18 cellular contexts compared by ENCODE assay signal in the genomic region with DNA sequence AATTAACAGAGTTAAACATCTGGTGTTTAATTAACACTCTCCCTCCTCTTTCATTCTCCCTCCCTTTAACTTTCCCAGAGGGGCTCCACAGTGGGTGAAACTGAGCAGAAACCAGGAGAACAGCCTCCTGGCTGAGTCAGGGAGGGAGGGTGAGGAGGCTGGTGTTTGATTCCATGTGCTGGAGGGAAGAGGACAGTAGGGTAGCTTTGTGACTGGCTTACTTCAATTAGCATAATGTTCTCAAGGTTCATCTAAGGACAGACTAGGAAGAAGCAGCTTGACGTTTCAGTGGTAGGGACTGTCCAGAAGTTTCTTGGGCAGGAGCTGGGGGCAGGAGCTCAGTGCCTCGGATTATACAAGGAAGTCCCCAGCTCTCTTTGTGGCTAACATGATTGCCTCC.
DNase-seq lines count a peak whose midpoint lies in the region; ATAC-seq and TF ChIP-seq lines count a peak whose summit lies in the region.
"Had no signal": no experiment of that assay in that cellular context is flagged by ENCODE, and none has a peak within 500 bp of the region (broad histone marks: within the 10 kb centered on the region; RNA-seq: fewer than 3 reads in every experiment).

No MANE protein-coding gene starts in this region.

- POLR2A ChIA-PET in SK-N-SH (lab: Yijun Ruan, JAX) (interaction anchor here (0.5 kb wide), 1 partner anchor 92 kb away, joined by 3 read pairs; no protein-coding TSS in a partner anchor), GM10248 (lab: Yijun Ruan, JAX) (no interaction called here)

- TF ChIP-seq EP300 in SK-N-SH (IDR thresholded peaks at IDR 0.05; ENCODE audit: borderline replicate concordance in 1 of 2, low read depth in 1 of 2, low read length in 1 of 2) = no peak

- H3K4me1 Mint-ChIP-seq in brain (peaks cover 58% of the 10 kb centered on the region), neural progenitor cell (peaks cover 11% of the 10 kb centered on the region), type B pancreatic cell (ENCODE audit: unreplicated experiment) (peaks cover 5% of the 10 kb centered on the region)

- H3K4me3 Mint-ChIP-seq in brain (peak overlapping the region in 1 of 5 experiments; percentile 46), neural progenitor cell (no peak overlapping the region), type B pancreatic cell (no peak overlapping the region)
- H3K4me3 Mint-ChIP-seq: CD8-positive, alpha-beta T cell had no signal

- H3K4me3 ChIP-seq in SK-N-SH (ENCODE audit: low read depth in 2 of 2, low read length in 1 of 2) = no peak overlapping the region
- no peak overlapping the region for H3K4me3 ChIP-seq in neural progenitor cell
- H3K4me3 ChIP-seq: BLaER1, SJCRH30 had no signal

- H3F3A ChIP-seq in SK-N-SH (replicated peaks; ENCODE audit: insufficient read depth) (no peaks in the 10 kb centered on the region), neural progenitor cell (ENCODE audit: low read depth) (peaks cover 10% of the 10 kb centered on the region)

- peak overlapping the region in 3 of 5 experiments; percentile 66 to 86 (median 80) for H3K27ac Mint-ChIP-seq in brain
- H3K27ac Mint-ChIP-seq in neural progenitor cell = no peak overlapping the region
- no peak overlapping the region for H3K27ac Mint-ChIP-seq in type B pancreatic cell
- H3K27ac Mint-ChIP-seq: CD8-positive, alpha-beta T cell had no signal

- H3K36me3 Mint-ChIP-seq in brain (peaks cover 32% of the 10 kb centered on the region), neural progenitor cell (peaks cover 7% of the 10 kb centered on the region), type B pancreatic cell (peaks cover 4% of the 10 kb centered on the region)
- H3K36me3 Mint-ChIP-seq: CD8-positive, alpha-beta T cell had no signal

- no peaks in the 10 kb centered on the region for H3K36me3 ChIP-seq in SK-N-SH (replicated peaks in 1 of 2; ENCODE audit: control insufficient read depth in 1 of 2, insufficient read depth in 2 of 2, low read length in 1 of 2)
- H3K36me3 ChIP-seq in neural progenitor cell = no peaks in the 10 kb centered on the region
- H3K36me3 ChIP-seq: BLaER1, SJCRH30 had no signal

- H3K9me2 ChIP-seq in SK-N-SH = no peaks in the 10 kb centered on the region

- H3K9me3 ChIP-seq in SK-N-SH (no peaks in the 10 kb centered on the region), neural progenitor cell (ENCODE audit: low read depth) (no peaks in the 10 kb centered on the region)
- H3K9me3 ChIP-seq: BLaER1, SJCRH30 had no signal

- TF ChIP-seq CTCF in SK-N-SH (IDR thresholded peaks at IDR 0.05) = no peak
- no peak for TF ChIP-seq CTCF in brain (conservative IDR thresholded peaks at IDR 0.05)
- no peak for TF ChIP-seq CTCF in neural progenitor cell (IDR thresholded peaks at IDR 0.05)
- TF ChIP-seq CTCF in GM10248 (IDR thresholded peaks at IDR 0.05; ENCODE audit: control extremely low read depth, extremely low read depth, low read depth, missing control alignments) = no peak
- no peak for TF ChIP-seq CTCF in type B pancreatic cell (conservative IDR thresholded peaks at IDR 0.05)

- H3K9me3 Mint-ChIP-seq in brain (peaks cover 0 to 4% (median 0%) of the 10 kb centered on the region in 5 experiments), neural progenitor cell (no peaks in the 10 kb centered on the region), type B pancreatic cell (no peaks in the 10 kb centered on the region)
- H3K9me3 Mint-ChIP-seq: CD8-positive, alpha-beta T cell had no signal

- CTCF ChIA-PET in SK-N-SH (lab: Yijun Ruan, JAX) = interaction anchor here (0.9 to 1.8 kb wide), 5 partner anchors 8 to 23 kb away, joined by 3 to 7 read pairs (median 3); no protein-coding TSS in a partner anchor
- CTCF ChIA-PET in GM10248 (lab: Yijun Ruan, JAX) = interaction anchor here (2.1 to 3.5 kb wide), 2 partner anchors 9 to 23 kb away, joined by 6 to 15 read pairs; no protein-coding TSS in a partner anchor

- DNase-seq in SK-N-SH (no peak), MV-4-11 (lab: John Stamatoyannopoulos, UW) (peak; percentile 1), neural progenitor cell (ENCODE audit: low spot score) (no peak), GM10248 (ENCODE audit: extremely low spot score) (no peak), type B pancreatic cell (ENCODE audit: extremely low spot score, unreplicated experiment) (no peak)
- DNase-seq: CD8-positive, alpha-beta T cell; GF-D8; GOT3; NCI-H1436; NCI-H2107; NCI-H345; NCI-H526; NK-92 treated with Interleukin-12 subunit alpha and Interleukin-12 subunit beta, amount 100 ng/mL, for 24 hours; SJCRH30 had no signal

- ATAC-seq in SK-N-SH treated with all-trans-retinoic acid at 6 μM for 48 hours (peak; percentile 54; the same call in 2 of the 3 replicates), HG02678 (IDR thresholded peaks at IDR 0.05; ENCODE audit: unreplicated experiment) (no peak)
- ATAC-seq: CD8-positive, alpha-beta T cell had no signal

- WGBS in SK-N-SH (ENCODE audit: low lambda C conversion rate) = 30% methylated on average over 2 of the region's 2 CpGs

- no peak overlapping the region for H2AFZ ChIP-seq in SK-N-SH (ENCODE audit: low read depth)
- no peak overlapping the region for H2AFZ ChIP-seq in neural progenitor cell (replicated peaks)

- peaks cover 5 to 12% of the 10 kb centered on the region in 2 experiments; a peak in 3 of 4 replicates for H3K4me1 ChIP-seq in SK-N-SH (ENCODE audit: control insufficient read depth in 1 of 2, insufficient read depth in 2 of 2, low read depth in 1 of 2, low read length in 1 of 2)
- H3K4me1 ChIP-seq in neural progenitor cell = peaks cover 9% of the 10 kb centered on the region

- no peak for TF ChIP-seq RAD21 in SK-N-SH (IDR thresholded peaks at IDR 0.05; ENCODE audit: low read length)

- H3K27me3 Mint-ChIP-seq in brain (no peaks in the 10 kb centered on the region), neural progenitor cell (ENCODE audit: insufficient read depth, low read depth) (peaks cover 2% of the 10 kb centered on the region), type B pancreatic cell (peaks cover 39% of the 10 kb centered on the region)

- H3K79me2 ChIP-seq in SK-N-SH (ENCODE audit: insufficient read depth) (no peaks in the 10 kb centered on the region), neural progenitor cell (ENCODE audit: low read depth) (no peaks in the 10 kb centered on the region)

- no peaks in the 10 kb centered on the region for H4K20me1 ChIP-seq in SK-N-SH (ENCODE audit: insufficient read depth)
- H4K20me1 ChIP-seq in neural progenitor cell (ENCODE audit: low read depth) = no peaks in the 10 kb centered on the region
- H4K20me1 ChIP-seq: BLaER1 had no signal

- H3K4me2 ChIP-seq in SK-N-SH (no peak overlapping the region), neural progenitor cell (peak overlapping the region; percentile 23)
- H3K4me2 ChIP-seq: BLaER1 had no signal

- no peak overlapping the region for H3K9ac ChIP-seq in SK-N-SH
- no peak overlapping the region for H3K9ac ChIP-seq in neural progenitor cell
- H3K9ac ChIP-seq: BLaER1 had no signal

- H3K27me3 ChIP-seq in SK-N-SH (ENCODE audit: insufficient read depth) (no peaks in the 10 kb centered on the region), neural progenitor cell (no peaks in the 10 kb centered on the region)
- H3K27me3 ChIP-seq: BLaER1, SJCRH30 had no signal

- H3K27ac ChIP-seq in SK-N-SH (ENCODE audit: low read depth in 2 of 2, low read length in 1 of 2) (no peak overlapping the region), neural progenitor cell (no peak overlapping the region)
- H3K27ac ChIP-seq: BLaER1, SJCRH30 had no signal

TF ChIP-seq in SK-N-SH treated with all-trans-retinoic acid at 6 μM for 48 hours, 23 proteins besides CTCF, POLR2A, EP300 and RAD21 (continues in another document):
- TF ChIP-seq, protein P1, sequence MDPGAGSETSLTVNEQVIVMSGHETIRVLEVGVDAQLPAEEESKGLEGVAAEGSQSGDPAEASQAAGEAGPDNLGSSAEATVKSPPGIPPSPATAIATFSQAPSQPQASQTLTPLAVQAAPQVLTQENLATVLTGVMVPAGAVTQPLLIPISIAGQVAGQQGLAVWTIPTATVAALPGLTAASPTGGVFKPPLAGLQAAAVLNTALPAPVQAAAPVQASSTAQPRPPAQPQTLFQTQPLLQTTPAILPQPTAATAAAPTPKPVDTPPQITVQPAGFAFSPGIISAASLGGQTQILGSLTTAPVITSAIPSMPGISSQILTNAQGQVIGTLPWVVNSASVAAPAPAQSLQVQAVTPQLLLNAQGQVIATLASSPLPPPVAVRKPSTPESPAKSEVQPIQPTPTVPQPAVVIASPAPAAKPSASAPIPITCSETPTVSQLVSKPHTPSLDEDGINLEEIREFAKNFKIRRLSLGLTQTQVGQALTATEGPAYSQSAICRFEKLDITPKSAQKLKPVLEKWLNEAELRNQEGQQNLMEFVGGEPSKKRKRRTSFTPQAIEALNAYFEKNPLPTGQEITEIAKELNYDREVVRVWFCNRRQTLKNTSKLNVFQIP (CRISPR knock-in tag; IDR thresholded peaks at IDR 0.05; ENCODE audit: borderline replicate concordance, low read depth) = no peak
- TF ChIP-seq ESRRG (CRISPR knock-in tag; IDR thresholded peaks at IDR 0.05) (no peak), CSDC2 (CRISPR knock-in tag; IDR thresholded peaks at IDR 0.05) (no peak), ZNF70 (CRISPR knock-in tag; IDR thresholded peaks at IDR 0.05) (no peak), ARNTL (CRISPR knock-in tag; IDR thresholded peaks at IDR 0.05; ENCODE audit: borderline replicate concordance, low read depth) (no peak), TOX (CRISPR knock-in tag; IDR thresholded peaks at IDR 0.05; ENCODE audit: borderline replicate concordance) (no peak)

TF ChIP-seq in SK-N-SH, 30 proteins besides CTCF, POLR2A, EP300 and RAD21:
- TF ChIP-seq NRF1 (IDR thresholded peaks at IDR 0.05; ENCODE audit: low read depth, low read length) (no peak), ELF1 (IDR thresholded peaks at IDR 0.05) (no peak), NFIC (IDR thresholded peaks at IDR 0.05; ENCODE audit: borderline replicate concordance) (no peak), MXI1 (IDR thresholded peaks at IDR 0.05; ENCODE audit: low read depth, low read length) (no peak), RXRA (IDR thresholded peaks at IDR 0.05; ENCODE audit: borderline replicate concordance, low read depth) (no peak)
- TF ChIP-seq, protein P2, sequence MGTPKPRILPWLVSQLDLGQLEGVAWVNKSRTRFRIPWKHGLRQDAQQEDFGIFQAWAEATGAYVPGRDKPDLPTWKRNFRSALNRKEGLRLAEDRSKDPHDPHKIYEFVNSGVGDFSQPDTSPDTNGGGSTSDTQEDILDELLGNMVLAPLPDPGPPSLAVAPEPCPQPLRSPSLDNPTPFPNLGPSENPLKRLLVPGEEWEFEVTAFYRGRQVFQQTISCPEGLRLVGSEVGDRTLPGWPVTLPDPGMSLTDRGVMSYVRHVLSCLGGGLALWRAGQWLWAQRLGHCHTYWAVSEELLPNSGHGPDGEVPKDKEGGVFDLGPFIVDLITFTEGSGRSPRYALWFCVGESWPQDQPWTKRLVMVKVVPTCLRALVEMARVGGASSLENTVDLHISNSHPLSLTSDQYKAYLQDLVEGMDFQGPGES (IDR thresholded peaks at IDR 0.05; ENCODE audit: low read depth, low read length) = no peak

Comparison
In these comparisons a context has a peak if more than half of its experiments do, and no peak if none do; other contexts are left out.
1. H3K27ac Mint-ChIP-seq: peak in brain (3 of 5); none in neural progenitor cell (single experiment) and type B pancreatic cell (single experiment).